ENCODE assay signal across 8 cellular contexts in genomic region chr12:47032644-47033043, GRCh38. TPM values are rescaled to one million over a fixed set of nuclear protein-coding genes. Genes with fewer than 3 reads are reported as not detected.
A peak's percentile ranks its signal among the peaks of the same experiment; 100 is the strongest.
DNase-seq lines count a peak whose midpoint lies in the region; ATAC-seq, FAIRE-seq and TF ChIP-seq lines count a peak whose summit lies in the region.

No MANE protein-coding gene starts in this region.

- intact Hi-C loops in GM12878 (cut with micrococcal nuclease; ENCODE audit: unreplicated experiment): loop anchor here (1.0 to 10.0 kb wide), 5 partner anchors 275 to 742 kb away; partner anchors contain the start of gene SLC48A1

- H3K4me2 ChIP-seq in GM12878 (ENCODE audit: control insufficient read depth, insufficient read depth): no peak overlapping the region

- in situ Hi-C loops in GM12878 (cut with MboI): loop anchor here (5.0 to 10.0 kb wide), 2 partner anchors 275 to 652 kb away; no protein-coding TSS in a partner anchor

- TF ChIP-seq RAD21 in GM12878 (IDR thresholded peaks at IDR 0.05; ENCODE audit: insufficient read depth, low read depth, low read length): peak; percentile 82

- TF ChIP-seq POLR2A in GM12878 (IDR thresholded peaks at IDR 0.05; ENCODE audit: low read depth, low read length): no peak

- H3K4me1 ChIP-seq in GM12878 (ENCODE audit: control insufficient read depth, insufficient read depth, low read length): no peaks in the 10 kb centered on the region

- no peaks in the 10 kb centered on the region for H3K9me3 ChIP-seq in GM12878 (replicated peaks; ENCODE audit: control insufficient read depth, insufficient read depth, low read length)

- FAIRE-seq in GM12878 (lab: Jason Lieb, UNC): no peak

- RAD21 ChIA-PET in GM12878 (lab: Charles Lee; ENCODE audit: unreplicated experiment): interaction anchor here (0.6 to 3.9 kb wide), 19 partner anchors 8 to 654 kb away, joined by 3 to 31 read pairs (median 6); no protein-coding TSS in a partner anchor

- no peaks in the 10 kb centered on the region for H4K20me1 ChIP-seq in GM12878 (ENCODE audit: control insufficient read depth, insufficient read depth)

- H3K36me3 ChIP-seq in GM12878 (ENCODE audit: control insufficient read depth in 2 of 2, insufficient read depth in 2 of 2, low read length in 1 of 2): no peaks in the 10 kb centered on the region

- no peak overlapping the region for H3K27ac ChIP-seq in GM12878 (ENCODE audit: control insufficient read depth, insufficient read depth)

- DNase-seq in AG20443 (ENCODE audit: low spot score) (peak; percentile 33), NCI-H2227 (lab: John Stamatoyannopoulos, UW; ENCODE audit: unreplicated experiment) (peak; percentile 45), GM12878 (ENCODE audit: low read depth, low spot score) (no peak), iris pigment epithelial cell (ENCODE audit: low read depth) (peak; percentile 74), stromal cell of bone marrow (ENCODE audit: low read depth) (peak; percentile 47)

- WGBS in GM12878 (ENCODE audit: insufficient coverage, insufficient replicate concordance, low lambda C conversion rate, missing lambda C conversion rate): 0% methylated on average over 1 of the region's 1 CpG

- H3K4me3 ChIP-seq in GM12875 (ENCODE audit: low read depth, low read length) (no peak overlapping the region), GM12878 (no peak overlapping the region)

- H3K9ac ChIP-seq in GM12878 (ENCODE audit: control insufficient read depth, insufficient read depth, low read length): no peak overlapping the region

- POLR2A ChIA-PET in GM12878 (lab: Charles Lee): no interaction called here

- ATAC-seq in GM12878 (peak; percentile 82), GM19397 (IDR thresholded peaks at IDR 0.05; ENCODE audit: unreplicated experiment) (no peak), GM19467 (IDR thresholded peaks at IDR 0.05; ENCODE audit: unreplicated experiment) (no peak)

- no peak overlapping the region for H2AFZ ChIP-seq in GM12878 (ENCODE audit: control insufficient read depth, low read depth, low read length)

- no peaks in the 10 kb centered on the region for H3K27me3 ChIP-seq in GM12878 (replicated peaks in 1 of 2; ENCODE audit: control insufficient read depth in 2 of 2, insufficient read depth in 2 of 2, low read length in 1 of 2)

- TF ChIP-seq EP300 in GM12878 (IDR thresholded peaks at IDR 0.05; ENCODE audit: borderline replicate concordance in 1 of 2, control insufficient read depth in 1 of 2, low read depth in 2 of 2, low read length in 2 of 2): no peak

- no TSS peak for BruUV-seq in GM12878 (replicated peaks; lab: Mats Ljungman, UMichigan)

- CTCF ChIA-PET in GM12878 (lab: Yijun Ruan, JAX): interaction anchor here (0.6 to 5.0 kb wide), 49 partner anchors 8 to 1306 kb away, joined by 3 to 56 read pairs (median 5); no protein-coding TSS in a partner anchor

- SMC1A ChIA-PET in GM12878 (lab: Charles Lee; ENCODE audit: uncharacterized antibody, unreplicated experiment): interaction anchor here (0.6 to 4.2 kb wide), 32 partner anchors 9 to 917 kb away, joined by 3 to 31 read pairs (median 4); no protein-coding TSS in a partner anchor

- 0 out of 2 replicates have a peak, but pooled peaks have one; percentile 13 for TF ChIP-seq CTCF in GM12875 (IDR thresholded peaks at IDR 0.05; ENCODE audit: borderline replicate concordance, insufficient read depth, low read depth, low read length)
- peak in 2 of 3 experiments; percentile 27 to 56; a peak in 2 of 6 replicates for TF ChIP-seq CTCF in GM12878 (IDR thresholded peaks at IDR 0.05 in 2 of 3, conservative IDR thresholded peaks at IDR 0.05 in 1 of 3; ENCODE audit: control insufficient read depth in 2 of 3, extremely low read depth in 1 of 3, insufficient read depth in 1 of 3, low read depth in 3 of 3, low read length in 3 of 3)

- no peaks in the 10 kb centered on the region for H3K79me2 ChIP-seq in GM12878 (ENCODE audit: control insufficient read depth, insufficient read depth, low read length)

TF ChIP-seq in GM12878, 131 proteins besides CTCF, POLR2A, EP300 and RAD21:
- TF ChIP-seq HCFC1 (IDR thresholded peaks at IDR 0.05; ENCODE audit: low read length) (no peak), ZNF384 (IDR thresholded peaks at IDR 0.05; ENCODE audit: borderline replicate concordance, low read depth, low read length) (peak; percentile 20; the same call in 1 of the 2 replicates), SMC3 (IDR thresholded peaks at IDR 0.05; ENCODE audit: borderline replicate concordance, low read length) (peak; percentile 65; the same call in 1 of the 2 replicates)

RNA-seq across cellular contexts. Expression of gene PCED1B, which starts 46.8 kb away (rescaled TPM):
- total RNA-seq in GM12878 (2013; cell fraction: nucleolus; rRNA removed): 0.59 and 0.81 TPM in 2 replicates
- total RNA-seq in GM12878 (2014; rRNA removed): 2.2 and 4.2 TPM in 2 replicates
- 2.2 and 2.3 TPM in 2 replicates for total RNA-seq in GM12878 (2014; rRNA removed; fragmentation: Illumina TruSeq; extraction: Trizol)
- total RNA-seq in GM12878 (2021): 8.5 and 8.8 TPM in 2 replicates
- 0.66 TPM for polyA plus RNA-seq in GM12878 (2011; ENCODE audit: low read depth)
- 0.49 and 1.7 TPM in 2 replicates for polyA plus RNA-seq in GM12878 (2011; rRNA removed)
- 1.5 and 2.2 TPM in 2 replicates for polyA plus RNA-seq in GM12878 (2011; cell fraction: cytosol; rRNA removed)
- polyA plus RNA-seq in GM12878 (2011; cell fraction: nucleus; rRNA removed): 1.8 and 2.5 TPM in 2 replicates
- 1.8 and 2.1 TPM in 2 replicates for polyA plus RNA-seq in GM12878 (2012)
- polyA plus RNA-seq in GM12878 (2014; fragmentation: Illumina TruSeq; extraction: Trizol): 2.8 and 5.2 TPM in 2 replicates
- polyA plus RNA-seq in GM12878 (2014; fragmentation: Nextera tagmentation; extraction: Ambion mirVana): 1 to 10 TPM in 1 of 2 experiments, under 1 TPM in 1; 0.80 to 1.8 TPM
- 4.9 and 5.4 TPM in 2 replicates for polyA plus RNA-seq in GM12878 (2014; rRNA removed)
- polyA plus RNA-seq in GM12878 (2016; fragmentation: Nextera tagmentation; extraction: Ambion mirVana): 1 to 10 TPM; 2.8 to 3.3 TPM
- 0.88 and 1.2 TPM in 2 replicates for polyA minus RNA-seq in GM12878 (2011; rRNA and poly(A)+ RNA removed)
- polyA minus RNA-seq in GM12878 (2011; cell fraction: cytosol; rRNA and poly(A)+ RNA removed): 1.4 TPM in 1 of 2 replicates, not detected in the other
- polyA minus RNA-seq in GM12878 (2011; cell fraction: nucleus; rRNA and poly(A)+ RNA removed): 0.24 and 1.1 TPM in 2 replicates

RNA-seq across cellular contexts. Expression of gene AMIGO2, which starts 47.1 kb away (rescaled TPM):
- total RNA-seq in GM12878 (2013; cell fraction: nucleolus; rRNA removed): not detected in 2 replicates
- total RNA-seq in GM12878 (2014; rRNA removed) (not detected in 2 replicates), GM12878 (2014; rRNA removed; fragmentation: Illumina TruSeq; extraction: Trizol) (not detected in 2 replicates), GM12878 (2021) (0.08 and 0.15 TPM in 2 replicates)
- not detected for polyA plus RNA-seq in GM12878 (2011; ENCODE audit: low read depth)
- polyA plus RNA-seq in GM12878 (2011; rRNA removed) (0.11 and 0.20 TPM in 2 replicates), GM12878 (2014; fragmentation: Illumina TruSeq; extraction: Trizol) (not detected in 2 replicates), GM12878 (2014; fragmentation: Nextera tagmentation; extraction: Ambion mirVana) (not detected), GM12878 (2014; rRNA removed) (0.03 TPM in 2 replicates), GM12878 (2016; fragmentation: Nextera tagmentation; extraction: Ambion mirVana) (not detected)
- 0.06 and 0.07 TPM in 2 replicates for polyA plus RNA-seq in GM12878 (2011; cell fraction: cytosol; rRNA removed)
- 0.10 and 0.18 TPM in 2 replicates for polyA plus RNA-seq in GM12878 (2011; cell fraction: nucleus; rRNA removed)
- polyA plus RNA-seq in GM12878 (2012): not detected in 2 replicates
- polyA minus RNA-seq in GM12878 (2011; rRNA and poly(A)+ RNA removed): not detected in 2 replicates
- polyA minus RNA-seq in GM12878 (2011; cell fraction: cytosol; rRNA and poly(A)+ RNA removed): 0.42 TPM in 1 of 2 replicates, not detected in the other
- 0.19 TPM in 1 of 2 replicates, not detected in the other for polyA minus RNA-seq in GM12878 (2011; cell fraction: nucleus; rRNA and poly(A)+ RNA removed)
